ENCODE assay signal across 22 cellular contexts in genomic region chr21:44255519-44255981, GRCh38. TPM values are rescaled to one million over a fixed set of nuclear protein-coding genes. Genes with fewer than 3 reads are reported as not detected.
DNase-seq lines count a peak whose midpoint lies in the region; ATAC-seq and TF ChIP-seq lines count a peak whose summit lies in the region.
"Had no signal": no experiment of that assay in that cellular context is flagged by ENCODE, and none has a peak within 500 bp of the region (broad histone marks: within the 10 kb centered on the region; RNA-seq: fewer than 3 reads in every experiment).

No MANE protein-coding gene starts in this region.

- H3K27ac Mint-ChIP-seq in activated naive CD8-positive, alpha-beta T cell treated with anti-CD3 and anti-CD28 coated beads, Interleukin-2, amount 10 ng/mL, durations not matched to agents 7 days and 5 days: no peak overlapping the region
- H3K27ac Mint-ChIP-seq in activated naive CD8-positive, alpha-beta T cell treated with anti-CD3 and anti-CD28 coated beads, Interleukin-2, amount 50 U/mL, for 24 hours: no peak overlapping the region
- H3K27ac Mint-ChIP-seq in progenitor cell of endocrine pancreas: no peak overlapping the region
- H3K27ac Mint-ChIP-seq: CD8-positive, alpha-beta T cell; nephron progenitor cell; stimulated activated naive CD8-positive, alpha-beta T cell treated with anti-CD3 and anti-CD28 coated beads, Interleukin-15, amount 100 ng/mL, for 72 hours had no signal

- H2AFZ ChIP-seq in Karpas-422 (ENCODE audit: low read length): no peak overlapping the region

- H3K4me3 Mint-ChIP-seq in activated naive CD8-positive, alpha-beta T cell treated with anti-CD3 and anti-CD28 coated beads, Interleukin-2, amount 10 ng/mL, durations not matched to agents 7 days and 5 days: no peak overlapping the region
- H3K4me3 Mint-ChIP-seq in activated naive CD8-positive, alpha-beta T cell treated with anti-CD3 and anti-CD28 coated beads, Interleukin-2, amount 50 U/mL, for 24 hours: no peak overlapping the region
- H3K4me3 Mint-ChIP-seq in progenitor cell of endocrine pancreas (ENCODE audit: low read depth): no peak overlapping the region
- H3K4me3 Mint-ChIP-seq: CD8-positive, alpha-beta T cell; nephron progenitor cell; stimulated activated naive CD8-positive, alpha-beta T cell treated with anti-CD3 and anti-CD28 coated beads, Interleukin-15, amount 100 ng/mL, for 72 hours had no signal

- POLR2A ChIA-PET in activated naive CD8-positive, alpha-beta T cell treated with anti-CD3 and anti-CD28 coated beads, Interleukin-2, amount 10 ng/mL, durations not matched to agents 7 days and 5 days (lab: Charles Lee): no interaction called here

- H3K36me3 ChIP-seq in Karpas-422 (ENCODE audit: insufficient read depth, low read length): no peaks in the 10 kb centered on the region
- H3K36me3 ChIP-seq: HAP-1 had no signal

- no peaks in the 10 kb centered on the region for H3K36me3 Mint-ChIP-seq in activated naive CD8-positive, alpha-beta T cell treated with anti-CD3 and anti-CD28 coated beads, Interleukin-2, amount 10 ng/mL, durations not matched to agents 7 days and 5 days
- no peaks in the 10 kb centered on the region for H3K36me3 Mint-ChIP-seq in activated naive CD8-positive, alpha-beta T cell treated with anti-CD3 and anti-CD28 coated beads, Interleukin-2, amount 50 U/mL, for 24 hours (ENCODE audit: low read depth)
- no peaks in the 10 kb centered on the region for H3K36me3 Mint-ChIP-seq in progenitor cell of endocrine pancreas (ENCODE audit: insufficient read depth)
- H3K36me3 Mint-ChIP-seq: CD8-positive, alpha-beta T cell had no signal

- no peaks in the 10 kb centered on the region for H3K79me2 ChIP-seq in Karpas-422 (ENCODE audit: low read length)

- no peak overlapping the region for H3K27ac ChIP-seq in Karpas-422 (ENCODE audit: low read length)
- H3K27ac ChIP-seq: KMS-11 had no signal

- H3K27me3 ChIP-seq in Karpas-422 (ENCODE audit: low read length): no peaks in the 10 kb centered on the region

- H3K4me2 ChIP-seq in Karpas-422 (ENCODE audit: low read depth, low read length, poor library complexity, severe bottlenecking): no peak overlapping the region
- H3K4me2 ChIP-seq: KMS-11 had no signal

- no peaks in the 10 kb centered on the region for H3K9me2 ChIP-seq in Karpas-422 (replicated peaks; ENCODE audit: insufficient read depth, low read length)

- TF ChIP-seq CTCF in foreskin fibroblast (IDR thresholded peaks at IDR 0.05; ENCODE audit: low read depth, low read length): no peak
- no peak for TF ChIP-seq CTCF in progenitor cell of endocrine pancreas (IDR thresholded peaks at IDR 0.05; ENCODE audit: unreplicated experiment)

- no peaks in the 10 kb centered on the region for H3K27me3 Mint-ChIP-seq in activated naive CD8-positive, alpha-beta T cell treated with anti-CD3 and anti-CD28 coated beads, Interleukin-2, amount 10 ng/mL, durations not matched to agents 7 days and 5 days
- no peaks in the 10 kb centered on the region for H3K27me3 Mint-ChIP-seq in activated naive CD8-positive, alpha-beta T cell treated with anti-CD3 and anti-CD28 coated beads, Interleukin-2, amount 50 U/mL, for 24 hours
- peaks cover 22% of the 10 kb centered on the region for H3K27me3 Mint-ChIP-seq in progenitor cell of endocrine pancreas

- H3K4me3 ChIP-seq in foreskin fibroblast (ENCODE audit: low read depth in 1 of 2, low read length in 2 of 2) (no peak overlapping the region), Karpas-422 (ENCODE audit: low read length) (no peak overlapping the region)
- H3K4me3 ChIP-seq: HAP-1 had no signal

- H4K20me1 ChIP-seq in Karpas-422 (ENCODE audit: insufficient read depth, low read depth, low read length): no peaks in the 10 kb centered on the region; the same call in 1 of the 2 replicates

- no peaks in the 10 kb centered on the region for H3K9me3 ChIP-seq in Karpas-422 (ENCODE audit: low read length)
- H3K9me3 ChIP-seq: HAP-1 had no signal

- peak; percentile 15 for DNase-seq in activated naive CD8-positive, alpha-beta T cell treated with anti-CD3 and anti-CD28 coated beads, Interleukin-2, amount 10 ng/mL, durations not matched to agents 7 days and 5 days
- DNase-seq in activated naive CD8-positive, alpha-beta T cell treated with anti-CD3 and anti-CD28 coated beads, Interleukin-2, amount 50 U/mL, for 24 hours: no peak
- DNase-seq in RPMI7951 (ENCODE audit: low read depth) (peak; percentile 20), foreskin fibroblast (peak; percentile 17 to 39), progenitor cell of endocrine pancreas (ENCODE audit: low spot score, unreplicated experiment) (peak; percentile 8), NCI-H510A treated with DMSO at 0.1 percent for 48 hours (lab: John Stamatoyannopoulos, UW) (no peak), Karpas-422 (no peak)
- no peak for DNase-seq in activated naive CD4-positive, alpha-beta T cell treated with Interleukin-2 at 50 U/mL for 16 hours
- DNase-seq: activated CD4-positive, alpha-beta T cell treated with anti-CD3 and anti-CD28 coated beads, Interleukin-2, amount 50 U/mL, for 4 hours; activated T-cell treated with anti-CD3 and anti-CD28 coated beads for 4 hours; CD8-positive, alpha-beta T cell; central memory CD4-positive, alpha-beta T cell; DND-41; effector memory CD4-positive, alpha-beta T cell; NCI-H1092 treated with DMSO at 0.1 percent for 48 hours; nephron progenitor cell; NK-92 treated with Interleukin-12 subunit alpha and Interleukin-12 subunit beta, amount 100 ng/mL, for 24 hours; stimulated activated naive CD8-positive, alpha-beta T cell treated with anti-CD3 and anti-CD28 coated beads, Interleukin-15, amount 100 ng/mL, for 72 hours had no signal

- no peak overlapping the region for H3K9ac ChIP-seq in Karpas-422 (ENCODE audit: low read length)
- H3K9ac ChIP-seq: KMS-11 had no signal

- no peaks in the 10 kb centered on the region for H3K4me1 Mint-ChIP-seq in activated naive CD8-positive, alpha-beta T cell treated with anti-CD3 and anti-CD28 coated beads, Interleukin-2, amount 10 ng/mL, durations not matched to agents 7 days and 5 days
- no peaks in the 10 kb centered on the region for H3K4me1 Mint-ChIP-seq in activated naive CD8-positive, alpha-beta T cell treated with anti-CD3 and anti-CD28 coated beads, Interleukin-2, amount 50 U/mL, for 24 hours
- H3K4me1 Mint-ChIP-seq in progenitor cell of endocrine pancreas (ENCODE audit: low read depth): no peaks in the 10 kb centered on the region
- H3K4me1 Mint-ChIP-seq: nephron progenitor cell; stimulated activated naive CD8-positive, alpha-beta T cell treated with anti-CD3 and anti-CD28 coated beads, Interleukin-15, amount 100 ng/mL, for 72 hours had no signal

- ATAC-seq in activated naive CD8-positive, alpha-beta T cell treated with anti-CD3 and anti-CD28 coated beads, Interleukin-2, amount 10 ng/mL, durations not matched to agents 7 days and 5 days (ENCODE audit: low read depth): no peak
- ATAC-seq in activated naive CD8-positive, alpha-beta T cell treated with anti-CD3 and anti-CD28 coated beads, Interleukin-2, amount 50 U/mL, for 24 hours: no peak
- ATAC-seq: CD8-positive, alpha-beta T cell; stimulated activated naive CD8-positive, alpha-beta T cell treated with anti-CD3 and anti-CD28 coated beads, Interleukin-15, amount 100 ng/mL, for 72 hours had no signal

- H3K9me3 Mint-ChIP-seq in activated naive CD8-positive, alpha-beta T cell treated with anti-CD3 and anti-CD28 coated beads, Interleukin-2, amount 10 ng/mL, durations not matched to agents 7 days and 5 days: no peaks in the 10 kb centered on the region
- H3K9me3 Mint-ChIP-seq in activated naive CD8-positive, alpha-beta T cell treated with anti-CD3 and anti-CD28 coated beads, Interleukin-2, amount 50 U/mL, for 24 hours: no peaks in the 10 kb centered on the region
- H3K9me3 Mint-ChIP-seq in progenitor cell of endocrine pancreas (ENCODE audit: low read depth): no peaks in the 10 kb centered on the region
- H3K9me3 Mint-ChIP-seq: CD8-positive, alpha-beta T cell; nephron progenitor cell; stimulated activated naive CD8-positive, alpha-beta T cell treated with anti-CD3 and anti-CD28 coated beads, Interleukin-15, amount 100 ng/mL, for 72 hours had no signal

- H3K4me1 ChIP-seq in Karpas-422 (ENCODE audit: low read length): no peaks in the 10 kb centered on the region
- H3K4me1 ChIP-seq: HAP-1 had no signal

RNA-seq across cellular contexts. Expression of gene DNMT3L, which starts 6.1 kb away (rescaled TPM):
- total RNA-seq in activated naive CD8-positive, alpha-beta T cell treated with anti-CD3 and anti-CD28 coated beads, Interleukin-2, amount 10 ng/mL, durations not matched to agents 7 days and 5 days: not detected
- 0.12 and 0.49 TPM in 2 replicates for total RNA-seq in RPMI7951 (2014; rRNA removed; shearing (Covaris generic))
- not detected in 2 replicates for total RNA-seq in progenitor cell of endocrine pancreas
- total RNA-seq in Karpas-422 (2014; rRNA removed; shearing (Covaris generic); ENCODE audit: low replicate concordance): not detected in 2 replicates
- total RNA-seq: A673; CD8-positive, alpha-beta T cell; urinary bladder had no signal

RNA-seq across cellular contexts. Expression of gene ICOSLG, which starts 14.8 kb away (rescaled TPM):
- total RNA-seq in activated naive CD8-positive, alpha-beta T cell treated with anti-CD3 and anti-CD28 coated beads, Interleukin-2, amount 10 ng/mL, durations not matched to agents 7 days and 5 days: 1 to 10 TPM; 1.5 to 1.8 TPM
- 2.1 and 4.6 TPM in 2 replicates for total RNA-seq in RPMI7951 (2014; rRNA removed; shearing (Covaris generic))
- total RNA-seq in progenitor cell of endocrine pancreas: 0.87 and 0.91 TPM in 2 replicates
- total RNA-seq in Karpas-422 (2014; rRNA removed; shearing (Covaris generic); ENCODE audit: low replicate concordance): 0.37 and 0.83 TPM in 2 replicates

RNA-seq across cellular contexts. Expression of gene AIRE, which starts 30.1 kb away (rescaled TPM):
- total RNA-seq in activated naive CD8-positive, alpha-beta T cell treated with anti-CD3 and anti-CD28 coated beads, Interleukin-2, amount 10 ng/mL, durations not matched to agents 7 days and 5 days: not detected
- 0.10 TPM in 1 of 2 replicates, not detected in the other for total RNA-seq in RPMI7951 (2014; rRNA removed; shearing (Covaris generic))
- total RNA-seq in progenitor cell of endocrine pancreas: not detected in 2 replicates
- total RNA-seq in Karpas-422 (2014; rRNA removed; shearing (Covaris generic); ENCODE audit: low replicate concordance): not detected in 2 replicates
- total RNA-seq: A673; CD8-positive, alpha-beta T cell had no signal

RNA-seq across cellular contexts. Expression of gene PFKL, which starts 44.3 kb away (rescaled TPM):
- 100 to 1,000 TPM; 183 to 193 TPM for total RNA-seq in activated naive CD8-positive, alpha-beta T cell treated with anti-CD3 and anti-CD28 coated beads, Interleukin-2, amount 10 ng/mL, durations not matched to agents 7 days and 5 days
- 97.3 and 116 TPM in 2 replicates for total RNA-seq in RPMI7951 (2014; rRNA removed; shearing (Covaris generic))
- 120 and 132 TPM in 2 replicates for total RNA-seq in progenitor cell of endocrine pancreas
- 68.8 and 150 TPM in 2 replicates for total RNA-seq in Karpas-422 (2014; rRNA removed; shearing (Covaris generic); ENCODE audit: low replicate concordance)

Comparison
In these comparisons a context has a peak if more than half of its experiments do, and no peak if none do; other contexts are left out.
1. DNase-seq: peak in activated naive CD8-positive, alpha-beta T cell treated with anti-CD3 and anti-CD28 coated beads, Interleukin-2, amount 10 ng/mL, durations not matched to agents 7 days and 5 days (single experiment), RPMI7951 (single experiment), foreskin fibroblast (2 of 2) and progenitor cell of endocrine pancreas (single experiment); none in activated naive CD8-positive, alpha-beta T cell treated with anti-CD3 and anti-CD28 coated beads, Interleukin-2, amount 50 U/mL, for 24 hours (single experiment), NCI-H510A treated with DMSO at 0.1 percent for 48 hours (single experiment), activated naive CD4-positive, alpha-beta T cell treated with Interleukin-2 at 50 U/mL for 16 hours (single experiment) and Karpas-422 (single experiment).